8 cellular contexts compared by ENCODE assay signal in genomic region chr17:40086150-40087044, GRCh38. TPM values are rescaled to one million over a fixed set of nuclear protein-coding genes. Genes with fewer than 3 reads are reported as not detected.
DNase-seq lines count a peak whose midpoint lies in the region; ATAC-seq and TF ChIP-seq lines count a peak whose summit lies in the region.

No MANE protein-coding gene starts in this region.

- peaks cover 71% of the 10 kb centered on the region for H3K36me3 ChIP-seq in left ventricle myocardium inferior

- no peaks in the 10 kb centered on the region for H3K9me3 ChIP-seq in left ventricle myocardium inferior (replicated peaks)

- H3K27me3 ChIP-seq in left ventricle myocardium inferior (ENCODE audit: low read depth) = no peaks in the 10 kb centered on the region

- no peak overlapping the region for H3K4me3 ChIP-seq in left ventricle myocardium inferior

- H3K4me1 ChIP-seq in left ventricle myocardium inferior = peaks cover 39% of the 10 kb centered on the region

- H3K27ac ChIP-seq in left ventricle myocardium inferior (replicated peaks) = peak overlapping the region; percentile 47

- intact Hi-C loops in left ventricle myocardium inferior (cut with micrococcal nuclease) = no loop called here

- no peak for ATAC-seq in GM21423 (IDR thresholded peaks at IDR 0.05; ENCODE audit: unreplicated experiment)

- DNase-seq in SHP77 (lab: John Stamatoyannopoulos, UW) = peak; percentile 46 to 48
- no peak for DNase-seq in SHP77 treated with DMSO at 0.1 percent for 48 hours (lab: John Stamatoyannopoulos, UW)
- DNase-seq in NCI-H2227 (lab: John Stamatoyannopoulos, UW; ENCODE audit: unreplicated experiment) = peak; percentile 73
- peak; percentile 56 for DNase-seq in activated gamma-delta T cell treated with anti-CD3 and anti-CD28 coated beads, Interleukin-2, amount 50 U/mL, for 16 hours (ENCODE audit: low read depth)
- DNase-seq in left ventricle myocardium inferior = no peak
- peak; percentile 71 to 79 for DNase-seq in stimulated activated CD4-positive, alpha-beta T cell treated with anti-CD3 and anti-CD28 coated beads, Interleukin-2, amount 100 ng/mL, for 24 hours
- DNase-seq in LoVo (ENCODE audit: low spot score) = no peak

- TF ChIP-seq CTCF in left ventricle myocardium inferior (IDR thresholded peaks at IDR 0.05; ENCODE audit: borderline replicate concordance) = peak; percentile 91

RNA-seq across cellular contexts. Expression of gene NR1D1, which starts 14.0 kb away (rescaled TPM):
- 19.1 TPM for total RNA-seq in left ventricle myocardium inferior

RNA-seq across cellular contexts. Expression of gene THRA, which starts 23.6 kb away (rescaled TPM):
- 78.3 TPM for total RNA-seq in left ventricle myocardium inferior

RNA-seq across cellular contexts. Expression of gene MED24, which starts 32.2 kb away (rescaled TPM):
- 58.2 TPM for total RNA-seq in left ventricle myocardium inferior

RNA-seq across cellular contexts. Expression of gene MSL1, which starts 35.4 kb away (rescaled TPM):
- total RNA-seq in left ventricle myocardium inferior = 39.8 TPM

RNA-seq across cellular contexts. Expression of gene CASC3, which starts 53.9 kb away (rescaled TPM):
- total RNA-seq in left ventricle myocardium inferior = 44.0 TPM

Comparison
In these comparisons a context has a peak if more than half of its experiments do, and no peak if none do; other contexts are left out.
1. DNase-seq: peak in SHP77 (2 of 2), NCI-H2227 (single experiment), activated gamma-delta T cell treated with anti-CD3 and anti-CD28 coated beads, Interleukin-2, amount 50 U/mL, for 16 hours (single experiment) and stimulated activated CD4-positive, alpha-beta T cell treated with anti-CD3 and anti-CD28 coated beads, Interleukin-2, amount 100 ng/mL, for 24 hours (2 of 2); none in SHP77 treated with DMSO at 0.1 percent for 48 hours (single experiment), left ventricle myocardium inferior (single experiment) and LoVo (single experiment).